Comparison of ENCODE assay signal across 27 cellular contexts in genomic region chr6:12507641-12508040, GRCh38.
"Had no signal": no experiment of that assay in that cellular context is flagged by ENCODE, and none has a peak within 500 bp of the region (broad histone marks: within the 10 kb centered on the region; RNA-seq: fewer than 3 reads in every experiment).

No MANE protein-coding gene starts in this region.

- H3K27me3 ChIP-seq: body of pancreas, esophagus muscularis mucosa, gastroesophageal sphincter, heart right ventricle had no signal

- H3K36me3 ChIP-seq: esophagus muscularis mucosa, gastroesophageal sphincter, heart right ventricle had no signal

- H3K4me3 Mint-ChIP-seq: activated CD4-positive, alpha-beta memory T cell treated with anti-CD3 and anti-CD28 coated beads, Interleukin-2, amount 10 ng/mL, durations not matched to agents 7 days and 5 days; activated CD4-positive, alpha-beta T cell treated with anti-CD3 and anti-CD28 coated beads, Interleukin-2, amount 10 ng/mL, durations not matched to agents 7 days and 5 days; activated naive CD8-positive, alpha-beta T cell; activated T-cell treated with anti-CD3 and anti-CD28 coated beads, Interleukin-2, amount 50 U/mL, for 4 hours; activated T-helper 17 cell treated with anti-CD3 and anti-CD28 coated beads, Interleukin-2, amount 50 U/mL, for 72 hours; dendritic cell treated with granulocyte-macrophage colony-stimulating factor and Interleukin-4, amounts not matched to agents 40 ng/mL and 50 ng/mL, for 4 days; effector memory CD8-positive, alpha-beta T cell had no signal

- DNase-seq: activated CD4-positive, alpha-beta memory T cell treated with anti-CD3 and anti-CD28 coated beads, Interleukin-2, amount 10 ng/mL, durations not matched to agents 7 days and 5 days; activated CD4-positive, alpha-beta T cell treated with anti-CD3 and anti-CD28 coated beads for 1 hour; activated CD4-positive, alpha-beta T cell treated with anti-CD3 and anti-CD28 coated beads for 4 hours; activated CD4-positive, alpha-beta T cell treated with anti-CD3 and anti-CD28 coated beads, Interleukin-2, amount 10 ng/mL, durations not matched to agents 7 days and 5 days; activated CD4-positive, alpha-beta T cell treated with anti-CD3 and anti-CD28 coated beads, Interleukin-2, amount 50 U/mL, for 4 hours; activated effector memory CD4-positive, alpha-beta T cell treated with Interleukin-2 at 50 U/mL for 16 hours; activated gamma-delta T cell treated with Interleukin-2 at 50 U/mL for 16 hours; activated naive CD4-positive, alpha-beta T cell treated with anti-CD3 and anti-CD28 coated beads, Interleukin-2, amount 50 U/mL, for 16 hours; activated naive CD4-positive, alpha-beta T cell treated with Interleukin-2 at 50 U/mL for 16 hours; activated T-cell treated with anti-CD3 and anti-CD28 coated beads, Interleukin-2, amount 50 U/mL, for 4 hours; amniotic stem cell; anterior cingulate cortex; body of pancreas; central memory CD4-positive, alpha-beta T cell; cerebellar nuclear complex; effector CD4-positive, alpha-beta T cell; effector memory CD8-positive, alpha-beta T cell; erythroblast; foreskin melanocyte; heart right ventricle; T-helper 2 cell had no signal

- H3K9me3 ChIP-seq: body of pancreas, esophagus muscularis mucosa, gastroesophageal sphincter had no signal

- H3K4me3 ChIP-seq: body of pancreas, coronary artery, esophagus muscularis mucosa, gastroesophageal sphincter, heart right ventricle had no signal

- H3K36me3 Mint-ChIP-seq: activated naive CD8-positive, alpha-beta T cell had no signal

- H3K4me1 Mint-ChIP-seq: activated CD4-positive, alpha-beta memory T cell treated with anti-CD3 and anti-CD28 coated beads, Interleukin-2, amount 10 ng/mL, durations not matched to agents 7 days and 5 days; activated CD4-positive, alpha-beta T cell treated with anti-CD3 and anti-CD28 coated beads, Interleukin-2, amount 10 ng/mL, durations not matched to agents 7 days and 5 days; activated T-helper 17 cell treated with anti-CD3 and anti-CD28 coated beads, Interleukin-2, amount 50 U/mL, for 72 hours had no signal

- H3K9me3 Mint-ChIP-seq: activated CD4-positive, alpha-beta memory T cell treated with anti-CD3 and anti-CD28 coated beads, Interleukin-2, amount 10 ng/mL, durations not matched to agents 7 days and 5 days; activated CD4-positive, alpha-beta T cell treated with anti-CD3 and anti-CD28 coated beads, Interleukin-2, amount 10 ng/mL, durations not matched to agents 7 days and 5 days; activated T-helper 17 cell treated with anti-CD3 and anti-CD28 coated beads, Interleukin-2, amount 50 U/mL, for 72 hours had no signal

- ATAC-seq: activated T-cell treated with anti-CD3 and anti-CD28 coated beads, Interleukin-2, amount 50 U/mL, for 4 hours; activated T-helper 17 cell treated with anti-CD3 and anti-CD28 coated beads, Interleukin-2, amount 50 U/mL, for 72 hours; body of pancreas; effector memory CD8-positive, alpha-beta T cell; gastroesophageal sphincter; heart right ventricle had no signal

- H3K27ac ChIP-seq: body of pancreas, coronary artery, esophagus muscularis mucosa, gastroesophageal sphincter, heart right ventricle had no signal

- H3K4me1 ChIP-seq: body of pancreas, heart right ventricle had no signal

- H3K27me3 Mint-ChIP-seq: activated CD4-positive, alpha-beta memory T cell treated with anti-CD3 and anti-CD28 coated beads, Interleukin-2, amount 10 ng/mL, durations not matched to agents 7 days and 5 days; dendritic cell treated with granulocyte-macrophage colony-stimulating factor and Interleukin-4, amounts not matched to agents 40 ng/mL and 50 ng/mL, for 4 days; effector memory CD8-positive, alpha-beta T cell had no signal

- H3K27ac Mint-ChIP-seq: activated CD4-positive, alpha-beta memory T cell treated with anti-CD3 and anti-CD28 coated beads, Interleukin-2, amount 10 ng/mL, durations not matched to agents 7 days and 5 days; activated CD4-positive, alpha-beta T cell treated with anti-CD3 and anti-CD28 coated beads, Interleukin-2, amount 10 ng/mL, durations not matched to agents 7 days and 5 days; activated naive CD8-positive, alpha-beta T cell; activated T-helper 17 cell treated with anti-CD3 and anti-CD28 coated beads, Interleukin-2, amount 50 U/mL, for 72 hours; dendritic cell treated with granulocyte-macrophage colony-stimulating factor and Interleukin-4, amounts not matched to agents 40 ng/mL and 50 ng/mL, for 4 days; effector memory CD8-positive, alpha-beta T cell had no signal
